In the genomic region with DNA sequence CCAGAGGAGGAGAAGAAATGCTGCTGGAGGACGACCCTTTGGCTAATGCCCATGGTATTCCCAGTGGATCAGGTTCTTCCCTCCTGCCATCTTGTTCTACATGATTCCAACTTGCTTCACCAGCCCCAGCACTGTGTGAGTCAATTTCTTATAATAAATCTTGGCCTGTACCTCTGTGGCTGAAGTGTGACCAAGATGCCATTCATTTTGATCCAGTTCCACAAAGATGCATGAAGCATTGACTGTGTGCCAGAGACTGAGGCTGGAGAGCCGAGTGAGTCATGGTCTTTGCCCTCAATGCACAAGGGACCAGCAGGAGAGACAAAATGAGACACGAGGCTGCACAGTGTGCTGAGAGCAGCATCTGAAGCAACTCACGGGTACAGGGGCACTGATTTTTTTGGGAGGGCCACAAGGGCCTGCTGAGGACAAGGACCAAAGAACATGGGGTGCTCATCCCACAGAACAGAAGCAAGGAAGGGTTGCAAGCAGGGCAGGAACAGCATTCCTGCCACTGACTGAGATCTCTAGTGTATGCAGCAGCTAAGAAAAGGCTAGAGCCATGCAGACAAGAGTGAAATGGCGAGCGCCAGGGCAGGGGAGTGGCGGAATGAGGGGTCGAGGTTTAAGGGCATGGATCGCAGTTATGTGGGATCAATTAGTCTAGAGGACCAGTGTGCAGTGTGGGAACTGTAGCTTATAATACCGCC, we compare ENCODE assay signal across 10 cellular contexts.
DNase-seq lines count a peak whose midpoint lies in the region; ATAC-seq, FAIRE-seq and TF ChIP-seq lines count a peak whose summit lies in the region.
"Had no signal": no experiment of that assay in that cellular context is flagged by ENCODE, and none has a peak within 500 bp of the region (broad histone marks: within the 10 kb centered on the region; RNA-seq: fewer than 3 reads in every experiment).

No MANE protein-coding gene starts in this region.

- TF ChIP-seq CTCF in ascending aorta (IDR thresholded peaks at IDR 0.05): no peak
- no peak for TF ChIP-seq CTCF in kidney (IDR thresholded peaks at IDR 0.05; ENCODE audit: borderline replicate concordance, extremely low read depth, insufficient read depth)

- peaks cover 6 to 14% of the 10 kb centered on the region in 2 donors for H3K4me1 ChIP-seq in ascending aorta
- no peaks in the 10 kb centered on the region for H3K4me1 ChIP-seq in kidney (ENCODE audit: control insufficient read depth in 1 of 2, insufficient read depth in 1 of 2, low read depth in 1 of 2, low read length in 2 of 2)

- H3K36me3 ChIP-seq in ascending aorta (no peaks in the 10 kb centered on the region), kidney (ENCODE audit: control insufficient read depth in 1 of 2, insufficient read depth in 2 of 2, low read length in 2 of 2) (no peaks in the 10 kb centered on the region)
- H3K36me3 ChIP-seq: neutrophil had no signal

- no peak overlapping the region for H3K4me3 ChIP-seq in ascending aorta
- no peak overlapping the region for H3K4me3 ChIP-seq in kidney (ENCODE audit: low read length in 2 of 2)

- no peak overlapping the region for H3K9ac ChIP-seq in kidney (ENCODE audit: low read length in 2 of 2)

- TF ChIP-seq POLR2A in GM12891 (IDR thresholded peaks at IDR 0.05; ENCODE audit: low read depth, low read length): no peak

- no peak for ATAC-seq in HG03520 (IDR thresholded peaks at IDR 0.05; ENCODE audit: unreplicated experiment)
- no peak for ATAC-seq in HG03432 (IDR thresholded peaks at IDR 0.05; ENCODE audit: unreplicated experiment)

- FAIRE-seq in kidney (lab: Jason Lieb, UNC): no peak
- no peak for FAIRE-seq in GM12891 (lab: Jason Lieb, UNC)

- H3K9me3 ChIP-seq in ascending aorta: no peaks in the 10 kb centered on the region
- H3K9me3 ChIP-seq in kidney (ENCODE audit: control insufficient read depth in 1 of 2, low read length in 2 of 2): no peaks in the 10 kb centered on the region
- H3K9me3 ChIP-seq: neutrophil had no signal

- intact Hi-C loops in ascending aorta (cut with DNase I) (loop anchor here (1.0 to 2.0 kb wide), 5 partner anchors 24 to 144 kb away; no protein-coding TSS in a partner anchor), kidney (cut with DNase I) (no loop called here)

- peak overlapping the region; percentile 64 to 83 for H3K27ac ChIP-seq in ascending aorta
- no peak overlapping the region for H3K27ac ChIP-seq in kidney (ENCODE audit: low read depth in 2 of 2, low read length in 2 of 2)
- H3K27ac ChIP-seq: neutrophil had no signal

- DNase-seq in A172 (ENCODE audit: low spot score) (peak; percentile 62), HS-5 (ENCODE audit: low read depth) (peak; percentile 32), ascending aorta (ENCODE audit: low spot score in 2 of 2) (peak; percentile 36 to 88), kidney (peak; percentile 14), GM12891 (ENCODE audit: insufficient read length, low spot score) (no peak), DMS114 treated with DMSO at 0.1 percent for 48 hours (lab: John Stamatoyannopoulos, UW; ENCODE audit: unreplicated experiment) (no peak)
- DNase-seq: trophoblast cell had no signal

- no peaks in the 10 kb centered on the region for H3K27me3 ChIP-seq in ascending aorta
- H3K27me3 ChIP-seq: neutrophil had no signal

TF ChIP-seq in GM12891, 5 proteins besides CTCF, POLR2A, EP300 and RAD21:
- TF ChIP-seq SPI1 (IDR thresholded peaks at IDR 0.05; ENCODE audit: low read depth, low read length): no peak
- no peak for TF ChIP-seq POLR2AphosphoS5 (IDR thresholded peaks at IDR 0.05; ENCODE audit: low read depth, low read length)
- TF ChIP-seq PAX5 (IDR thresholded peaks at IDR 0.05; ENCODE audit: insufficient read depth, low read length, severe bottlenecking): no peak
- TF ChIP-seq POU2F2 (IDR thresholded peaks at IDR 0.05; ENCODE audit: low read depth, low read length): no peak
- TF ChIP-seq TAF1 (IDR thresholded peaks at IDR 0.05; ENCODE audit: low read depth, low read length): no peak

Comparison
In these comparisons a context has a peak if more than half of its experiments do, and no peak if none do; other contexts are left out.
1. DNase-seq: peak in A172 (single experiment), HS-5 (single experiment), ascending aorta (2 of 2) and kidney (single experiment); none in GM12891 (single experiment) and DMS114 treated with DMSO at 0.1 percent for 48 hours (single experiment).
2. H3K27ac ChIP-seq: peak in ascending aorta (2 of 2); none in kidney (0 of 2).